In the genomic region with DNA sequence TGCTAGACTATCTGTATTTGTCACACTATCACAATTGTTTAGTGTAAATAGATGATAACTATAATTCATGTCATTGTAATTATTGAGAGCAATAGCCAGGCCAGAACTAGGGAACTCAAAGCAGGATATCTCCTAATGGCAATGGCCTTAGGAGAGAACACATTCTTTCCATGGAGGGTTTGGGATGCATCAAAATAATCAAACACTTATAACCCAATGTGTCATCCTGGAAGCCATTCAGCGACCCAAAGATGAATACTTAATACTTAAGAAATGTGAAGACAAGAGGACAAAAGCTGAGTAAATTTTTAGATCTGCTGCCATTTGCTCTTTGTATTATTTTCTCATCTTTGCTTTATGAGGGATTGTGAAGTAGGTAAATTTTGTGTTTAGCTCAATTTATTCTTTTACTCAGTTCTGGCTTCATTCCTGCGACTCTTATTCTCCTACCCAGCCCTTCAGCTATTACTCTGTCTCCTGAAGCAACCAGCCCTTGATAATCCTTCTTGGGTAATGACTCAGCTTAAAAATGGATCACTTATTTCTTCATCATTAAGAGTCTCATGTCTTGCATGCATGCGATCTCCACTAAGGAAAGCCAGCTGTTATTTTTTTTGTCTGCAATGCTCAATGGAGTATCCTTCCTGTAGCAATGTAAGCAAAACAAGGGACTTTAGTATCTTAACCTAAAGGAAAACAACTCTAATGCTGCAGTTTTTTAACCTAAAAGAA, we compare ENCODE assay signal across 25 cellular contexts. TPM values are rescaled to one million over a fixed set of nuclear protein-coding genes. Genes with fewer than 3 reads are reported as not detected.
DNase-seq lines count a peak whose midpoint lies in the region; ATAC-seq and TF ChIP-seq lines count a peak whose summit lies in the region.
"Had no signal": no experiment of that assay in that cellular context is flagged by ENCODE, and none has a peak within 500 bp of the region (broad histone marks: within the 10 kb centered on the region; RNA-seq: fewer than 3 reads in every experiment).

No MANE protein-coding gene starts in this region.

- H3K4me2 ChIP-seq in IMR-90 (ENCODE audit: low read depth, low read length) (peak overlapping the region; percentile 32; the same call in 1 of the 2 replicates), mesenchymal stem cell (ENCODE audit: low read length, poor library complexity, severe bottlenecking) (no peak overlapping the region)

- H3K27me3 Mint-ChIP-seq in progenitor cell of endocrine pancreas, result peaks cover 58% of the 10 kb centered on the region

- ATAC-seq in IMR-90 (ENCODE audit: low read depth) (peak; percentile 92), GM21786 (IDR thresholded peaks at IDR 0.05; ENCODE audit: unreplicated experiment) (no peak)
- ATAC-seq: activated T-cell treated with anti-CD3 and anti-CD28 coated beads, Interleukin-2, amount 50 U/mL, for 72 hours; heart left ventricle; natural killer cell had no signal

- in situ Hi-C loops in IMR-90 (cut with MboI; ENCODE audit: low sequenced_read_pairs), result no loop called here

- H3K56ac ChIP-seq in IMR-90 (ENCODE audit: extremely low read depth, insufficient read depth, low read length), result no peak overlapping the region

- H2AFZ ChIP-seq in IMR-90 (replicated peaks; ENCODE audit: low read length, poor library complexity) (no peak overlapping the region), mesenchymal stem cell (ENCODE audit: low read depth, low read length) (no peak overlapping the region)

- H3K4me3 ChIP-seq in AG10803 (ENCODE audit: low read length) (no peak overlapping the region), IMR-90 (ENCODE audit: insufficient read depth, low read depth, low read length) (no peak overlapping the region), mesenchymal stem cell (ENCODE audit: insufficient read depth in 1 of 2, low read depth in 1 of 2, low read length in 2 of 2) (no peak overlapping the region), ovary (no peak overlapping the region)
- H3K4me3 ChIP-seq: heart left ventricle, vagina had no signal

- TF ChIP-seq CTCF in AG10803 (conservative IDR thresholded peaks at IDR 0.05; ENCODE audit: low read length) (no peak), IMR-90 (conservative IDR thresholded peaks at IDR 0.05; ENCODE audit: low read depth, low read length) (no peak), progenitor cell of endocrine pancreas (IDR thresholded peaks at IDR 0.05; ENCODE audit: unreplicated experiment) (no peak), ovary (IDR thresholded peaks at IDR 0.05) (no peak)

- H3K27ac ChIP-seq in IMR-90 (ENCODE audit: insufficient read depth, low read length) (peak overlapping the region; percentile 71; the same call in 1 of the 2 replicates), mesenchymal stem cell (ENCODE audit: low read length, poor library complexity, severe bottlenecking) (peak overlapping the region; percentile 87), ovary (no peak overlapping the region)
- H3K27ac ChIP-seq: C4-2B, epithelial cell of prostate, heart left ventricle, vagina had no signal

- no peaks in the 10 kb centered on the region for H3K4me1 Mint-ChIP-seq in progenitor cell of endocrine pancreas (ENCODE audit: low read depth)
- H3K4me1 Mint-ChIP-seq: activated B cell treated with CpG ODN at 0.5 μM for 24 hours, natural killer cell had no signal

- H3K9ac ChIP-seq in IMR-90 (ENCODE audit: low read depth, low read length) (no peak overlapping the region), mesenchymal stem cell (ENCODE audit: low read length) (no peak overlapping the region)

- TF ChIP-seq EP300 in ovary (IDR thresholded peaks at IDR 0.05), result no peak

- H3K9me3 Mint-ChIP-seq in progenitor cell of endocrine pancreas (ENCODE audit: low read depth), result no peaks in the 10 kb centered on the region
- H3K9me3 Mint-ChIP-seq: activated B cell treated with CpG ODN at 0.5 μM for 24 hours; activated T-cell treated with anti-CD3 and anti-CD28 coated beads, Interleukin-2, amount 50 U/mL, for 72 hours; natural killer cell; T-helper 2 cell treated with Interferon-gamma antibody and Interleukin-4, amounts not matched to agents 5 μg/mL and 100 μg/mL, for 36 hours had no signal

- no peak overlapping the region for H3K27ac Mint-ChIP-seq in progenitor cell of endocrine pancreas
- H3K27ac Mint-ChIP-seq: activated B cell treated with CpG ODN at 0.5 μM for 24 hours; activated naive CD8-positive, alpha-beta T cell; activated T-cell treated with anti-CD3 and anti-CD28 coated beads, Interleukin-2, amount 50 U/mL, for 72 hours; natural killer cell; T-helper 2 cell treated with Interferon-gamma antibody and Interleukin-4, amounts not matched to agents 5 μg/mL and 100 μg/mL, for 36 hours had no signal

- H2BK12ac ChIP-seq in mesenchymal stem cell (ENCODE audit: low read length in 2 of 2), result no peak overlapping the region

- H3K14ac ChIP-seq in IMR-90 (replicated peaks; ENCODE audit: low read depth, low read length), result no peak overlapping the region
- H3K14ac ChIP-seq in mesenchymal stem cell (ENCODE audit: low read length in 2 of 2), result no peak overlapping the region

- no peak overlapping the region for H3K4me3 Mint-ChIP-seq in progenitor cell of endocrine pancreas (ENCODE audit: low read depth)
- H3K4me3 Mint-ChIP-seq: activated B cell treated with CpG ODN at 0.5 μM for 24 hours; activated naive CD8-positive, alpha-beta T cell; activated T-cell treated with anti-CD3 and anti-CD28 coated beads, Interleukin-2, amount 50 U/mL, for 72 hours; natural killer cell; T-helper 2 cell treated with Interferon-gamma antibody and Interleukin-4, amounts not matched to agents 5 μg/mL and 100 μg/mL, for 36 hours had no signal

- no TSS peak for BruUV-seq in IMR-90 (replicated peaks; lab: Mats Ljungman, UMichigan)

- H3K9me3 ChIP-seq in IMR-90 (ENCODE audit: control insufficient read depth, insufficient read depth, low read length) (no peaks in the 10 kb centered on the region), mesenchymal stem cell (ENCODE audit: control insufficient read depth, low read length) (no peaks in the 10 kb centered on the region), ovary (no peaks in the 10 kb centered on the region)
- H3K9me3 ChIP-seq: heart left ventricle, vagina had no signal

- H2AK5ac ChIP-seq in IMR-90 (ENCODE audit: low read depth, low read length), result peak overlapping the region; percentile 48; the same call in 1 of the 2 replicates
- H2AK5ac ChIP-seq in mesenchymal stem cell (ENCODE audit: low read length, severe bottlenecking), result no peak overlapping the region

- no peak for TF ChIP-seq RAD21 in IMR-90 (IDR thresholded peaks at IDR 0.05; ENCODE audit: low read length)

- no CpG with 5 or more reads among the region's 3 CpGs for WGBS in IMR-90 (ENCODE audit: extremely low coverage in 2 of 2, insufficient read length in 1 of 2), 2 experiments
- WGBS in mesenchymal stem cell, result 24% methylated on average over 1 of the region's 3 CpGs
- WGBS in ovary, 3 donors, result 60 to 77% (median 63%) methylated on average over 3 of the region's 3 CpGs

- H2BK120ac ChIP-seq in IMR-90 (ENCODE audit: low read depth, low read length) (peak overlapping the region; percentile 70), mesenchymal stem cell (ENCODE audit: low read depth, low read length) (no peak overlapping the region)

- H2AK9ac ChIP-seq in IMR-90 (replicated peaks; ENCODE audit: low read depth, low read length, poor library complexity), result no peak overlapping the region

- H4K8ac ChIP-seq in IMR-90 (ENCODE audit: low read depth in 2 of 2, low read length in 2 of 2) (no peak overlapping the region; a peak in 1 of 4 replicates), mesenchymal stem cell (ENCODE audit: low read length) (no peak overlapping the region)

- H3K23ac ChIP-seq in IMR-90 (ENCODE audit: low read depth, low read length), result no peak overlapping the region; the same call in 1 of the 2 replicates
- no peak overlapping the region for H3K23ac ChIP-seq in mesenchymal stem cell (ENCODE audit: low read length in 2 of 2)

- H2BK5ac ChIP-seq in IMR-90 (ENCODE audit: low read depth, low read length, poor library complexity, severe bottlenecking) (peak overlapping the region; percentile 72), mesenchymal stem cell (ENCODE audit: low read depth, low read length, poor library complexity, severe bottlenecking) (no peak overlapping the region)

- CTCF ChIA-PET in IMR-90 (lab: Yijun Ruan, JAX), result no interaction called here

- H3K27me3 ChIP-seq in IMR-90 (ENCODE audit: control insufficient read depth, insufficient read depth, low read length), result no peaks in the 10 kb centered on the region
- no peaks in the 10 kb centered on the region for H3K27me3 ChIP-seq in mesenchymal stem cell (ENCODE audit: control insufficient read depth in 1 of 2, insufficient read depth in 1 of 2, low read length in 2 of 2)
- no peaks in the 10 kb centered on the region for H3K27me3 ChIP-seq in ovary
- H3K27me3 ChIP-seq: vagina had no signal

- no peak overlapping the region for H4K91ac ChIP-seq in IMR-90 (ENCODE audit: insufficient read depth, low read depth, low read length)
- no peak overlapping the region for H4K91ac ChIP-seq in mesenchymal stem cell (ENCODE audit: low read length)

- H3K9me1 ChIP-seq in IMR-90 (ENCODE audit: insufficient read depth, low read length), result no peaks in the 10 kb centered on the region

- intact Hi-C loops in IMR-90 (cut with micrococcal nuclease) (loop anchor here (1.0 kb wide), 2 partner anchors 9 to 13 kb away; no protein-coding TSS in a partner anchor), ovary (cut with DNase I) (no loop called here)

- no peaks in the 10 kb centered on the region for H3K79me1 ChIP-seq in IMR-90 (ENCODE audit: low read depth in 1 of 2, low read length in 2 of 2)
- H3K79me1 ChIP-seq in mesenchymal stem cell (replicated peaks; ENCODE audit: low read length, poor library complexity, severe bottlenecking), result peaks cover 1% of the 10 kb centered on the region

- TF ChIP-seq POLR2A in IMR-90 (IDR thresholded peaks at IDR 0.05; ENCODE audit: low read depth, low read length) (no peak), ovary (IDR thresholded peaks at IDR 0.05) (no peak)

- H4K5ac ChIP-seq in IMR-90 (ENCODE audit: low read depth, low read length), result no peak overlapping the region

- H3K4ac ChIP-seq in IMR-90 (ENCODE audit: low read depth, low read length) (peak overlapping the region; percentile 38; the same call in 1 of the 2 replicates), mesenchymal stem cell (ENCODE audit: low read depth in 1 of 2, low read length in 2 of 2) (no peak overlapping the region)

- H3K18ac ChIP-seq in IMR-90 (ENCODE audit: low read depth, low read length) (peak overlapping the region; percentile 78), mesenchymal stem cell (ENCODE audit: low read depth in 1 of 2, low read length in 2 of 2) (no peak overlapping the region)

- POLR2A ChIA-PET in IMR-90 (lab: Charles Lee; ENCODE audit: unreplicated experiment), result no interaction called here

- H2BK15ac ChIP-seq in IMR-90 (ENCODE audit: low read depth, low read length) (peak overlapping the region; percentile 57; the same call in 1 of the 3 replicates), mesenchymal stem cell (ENCODE audit: low read depth, poor library complexity, severe bottlenecking) (no peak overlapping the region)

- H3K4me1 ChIP-seq in IMR-90 (ENCODE audit: control insufficient read depth, insufficient read depth, low read length), result no peaks in the 10 kb centered on the region; the same call in 1 of the 2 replicates
- peaks cover 3% of the 10 kb centered on the region for H3K4me1 ChIP-seq in mesenchymal stem cell (ENCODE audit: control insufficient read depth, insufficient read depth, low read depth, low read length)
- H3K4me1 ChIP-seq in ovary (ENCODE audit: insufficient read depth), result no peaks in the 10 kb centered on the region
- H3K4me1 ChIP-seq: heart left ventricle, vagina had no signal

- H3K36me3 ChIP-seq in IMR-90 (ENCODE audit: control insufficient read depth, insufficient read depth, low read length), result no peaks in the 10 kb centered on the region
- H3K36me3 ChIP-seq in mesenchymal stem cell (ENCODE audit: control insufficient read depth in 1 of 2, insufficient read depth in 2 of 2, low read depth in 1 of 2, low read length in 2 of 2), result no peaks in the 10 kb centered on the region
- no peaks in the 10 kb centered on the region for H3K36me3 ChIP-seq in ovary
- H3K36me3 ChIP-seq: heart left ventricle, vagina had no signal

- H3K36me3 Mint-ChIP-seq in progenitor cell of endocrine pancreas (ENCODE audit: insufficient read depth), result no peaks in the 10 kb centered on the region
- H3K36me3 Mint-ChIP-seq: activated naive CD8-positive, alpha-beta T cell; natural killer cell had no signal

- H4K20me1 ChIP-seq in IMR-90 (ENCODE audit: insufficient read depth, low read length), result no peaks in the 10 kb centered on the region

- dilution Hi-C loops in IMR-90 (cut with HindIII; ENCODE audit: low sequenced_read_pairs, unreplicated experiment), result no loop called here

- peak overlapping the region; percentile 50 for H2BK20ac ChIP-seq in IMR-90 (ENCODE audit: low read depth, low read length)

- peak; percentile 85 for DNase-seq in AG10803 (ENCODE audit: low read depth)
- peak; percentile 88 for DNase-seq in IMR-90
- DNase-seq in dedifferentiated amniotic fluid mesenchymal stem cell (ENCODE audit: extremely low spot score), result peak; percentile 85
- DNase-seq in mesenchymal stem cell, result peak; percentile 84
- DNase-seq in progenitor cell of endocrine pancreas (ENCODE audit: low spot score, unreplicated experiment), result no peak
- no peak for DNase-seq in ovary
- no peak for DNase-seq in stimulated activated naive CD4-positive, alpha-beta T cell (lab: John Stamatoyannopoulos, UW)
- DNase-seq: activated B cell treated with CpG ODN at 0.5 μM for 24 hours; activated T-cell treated with anti-CD3 and anti-CD28 coated beads, Interleukin-2, amount 50 U/mL, for 72 hours; DMS 273 treated with DMSO at 0.1 percent for 48 hours; heart left ventricle; natural killer cell; NCI-H2081; SHP77 treated with DMSO at 0.1 percent for 48 hours; small intestine; stimulated activated CD4-positive, alpha-beta T cell treated with anti-CD3 and anti-CD28 coated beads, Interleukin-4, amount 100 ng/mL, for 24 hours had no signal

RNA-seq across cellular contexts. Expression of a gene that starts 2.0 kb away (rescaled TPM):
- total RNA-seq in IMR-90 (2012; rRNA removed), result 0.28 and 0.36 TPM in 2 replicates
- polyA plus RNA-seq in IMR-90 (2012; rRNA removed), result not detected in 2 replicates
- not detected in 2 replicates for polyA plus RNA-seq in IMR-90 (2012; cell fraction: cytosol; rRNA removed)
- 0.26 TPM in 1 of 2 replicates, not detected in the other for polyA plus RNA-seq in IMR-90 (2012; cell fraction: nucleus; rRNA removed; ENCODE audit: low replicate concordance)
- polyA plus RNA-seq in mesenchymal stem cell (2013, experiment 1 of 2), result not detected
- not detected for polyA plus RNA-seq in mesenchymal stem cell (2013, experiment 2 of 2)
- not detected in 2 replicates for total RNA-seq in progenitor cell of endocrine pancreas
- not detected for total RNA-seq in ovary
- polyA plus RNA-seq in ovary, result not detected
- total RNA-seq: activated B cell treated with CpG ODN at 0.5 μM for 24 hours; activated T-cell treated with anti-CD3 and anti-CD28 coated beads, Interleukin-2, amount 50 U/mL, for 72 hours; dermis microvascular lymphatic vessel endothelial cell; heart left ventricle; natural killer cell; NCI-H460; subcutaneous adipose tissue; vagina had no signal
- polyA plus RNA-seq: heart left ventricle, small intestine had no signal

RNA-seq across cellular contexts. Expression of a gene that starts 10.7 kb away (rescaled TPM):
- total RNA-seq in IMR-90 (2012; rRNA removed), result not detected in 2 replicates
- polyA plus RNA-seq in IMR-90 (2012; rRNA removed), result not detected in 2 replicates
- polyA plus RNA-seq in IMR-90 (2012; cell fraction: cytosol; rRNA removed), result not detected in 2 replicates
- not detected in 2 replicates for polyA plus RNA-seq in IMR-90 (2012; cell fraction: nucleus; rRNA removed; ENCODE audit: low replicate concordance)
- not detected for polyA plus RNA-seq in mesenchymal stem cell (2013, experiment 1 of 2)
- not detected for polyA plus RNA-seq in mesenchymal stem cell (2013, experiment 2 of 2)
- total RNA-seq in progenitor cell of endocrine pancreas, result not detected in 2 replicates
- total RNA-seq in ovary, result not detected
- not detected for polyA plus RNA-seq in ovary
- total RNA-seq: activated B cell treated with CpG ODN at 0.5 μM for 24 hours; activated T-cell treated with anti-CD3 and anti-CD28 coated beads, Interleukin-2, amount 50 U/mL, for 72 hours; dermis microvascular lymphatic vessel endothelial cell; heart left ventricle; natural killer cell; NCI-H460; subcutaneous adipose tissue; vagina had no signal
- polyA plus RNA-seq: heart left ventricle, small intestine had no signal

Comparison
In these comparisons a context has a peak if more than half of its experiments do, and no peak if none do; other contexts are left out.
1. DNase-seq: peak in AG10803 (single experiment), IMR-90 (single experiment), dedifferentiated amniotic fluid mesenchymal stem cell (single experiment) and mesenchymal stem cell (single experiment); none in progenitor cell of endocrine pancreas (single experiment), ovary (0 of 5) and stimulated activated naive CD4-positive, alpha-beta T cell (0 of 6).
2. H3K27ac ChIP-seq: peak in IMR-90 (single experiment) and mesenchymal stem cell (single experiment); none in ovary (0 of 2).